1 cellular context compared by ENCODE assay signal in the genomic region with DNA sequence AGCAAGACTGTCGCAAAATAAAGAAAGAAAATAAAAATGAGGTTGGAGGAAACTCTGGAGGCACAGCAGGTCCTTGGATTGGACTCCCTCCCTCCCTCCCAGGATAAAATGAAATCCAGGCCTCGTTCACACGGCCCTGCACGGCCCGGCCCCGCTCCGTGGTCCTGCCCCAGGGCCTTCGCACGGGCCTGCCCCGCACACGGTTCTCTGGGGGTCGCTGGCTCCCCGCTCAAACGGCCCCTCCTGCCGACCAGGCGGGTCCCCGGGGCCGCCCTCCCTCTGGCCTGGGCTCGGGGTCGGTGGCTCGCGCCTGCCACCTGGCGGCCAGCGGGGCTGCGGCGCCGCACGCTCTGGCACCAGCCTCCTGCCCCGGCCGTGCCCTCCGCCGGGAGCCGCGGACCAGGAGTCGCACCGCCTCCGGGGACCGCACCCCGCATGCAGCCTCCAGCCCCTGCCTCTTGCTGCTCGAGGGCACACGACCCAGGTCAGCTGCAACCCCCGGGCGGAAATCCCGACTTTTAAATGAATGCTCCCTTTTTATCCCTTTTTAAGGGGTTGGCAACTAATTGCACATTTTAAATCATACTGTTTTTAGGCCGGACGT.
TF ChIP-seq lines count a peak whose summit lies in the region.

No MANE protein-coding gene starts in this region.

TF ChIP-seq in K562, 482 proteins besides CTCF, POLR2A, EP300 and RAD21 (continued from another document):
- TF ChIP-seq, protein P1, sequence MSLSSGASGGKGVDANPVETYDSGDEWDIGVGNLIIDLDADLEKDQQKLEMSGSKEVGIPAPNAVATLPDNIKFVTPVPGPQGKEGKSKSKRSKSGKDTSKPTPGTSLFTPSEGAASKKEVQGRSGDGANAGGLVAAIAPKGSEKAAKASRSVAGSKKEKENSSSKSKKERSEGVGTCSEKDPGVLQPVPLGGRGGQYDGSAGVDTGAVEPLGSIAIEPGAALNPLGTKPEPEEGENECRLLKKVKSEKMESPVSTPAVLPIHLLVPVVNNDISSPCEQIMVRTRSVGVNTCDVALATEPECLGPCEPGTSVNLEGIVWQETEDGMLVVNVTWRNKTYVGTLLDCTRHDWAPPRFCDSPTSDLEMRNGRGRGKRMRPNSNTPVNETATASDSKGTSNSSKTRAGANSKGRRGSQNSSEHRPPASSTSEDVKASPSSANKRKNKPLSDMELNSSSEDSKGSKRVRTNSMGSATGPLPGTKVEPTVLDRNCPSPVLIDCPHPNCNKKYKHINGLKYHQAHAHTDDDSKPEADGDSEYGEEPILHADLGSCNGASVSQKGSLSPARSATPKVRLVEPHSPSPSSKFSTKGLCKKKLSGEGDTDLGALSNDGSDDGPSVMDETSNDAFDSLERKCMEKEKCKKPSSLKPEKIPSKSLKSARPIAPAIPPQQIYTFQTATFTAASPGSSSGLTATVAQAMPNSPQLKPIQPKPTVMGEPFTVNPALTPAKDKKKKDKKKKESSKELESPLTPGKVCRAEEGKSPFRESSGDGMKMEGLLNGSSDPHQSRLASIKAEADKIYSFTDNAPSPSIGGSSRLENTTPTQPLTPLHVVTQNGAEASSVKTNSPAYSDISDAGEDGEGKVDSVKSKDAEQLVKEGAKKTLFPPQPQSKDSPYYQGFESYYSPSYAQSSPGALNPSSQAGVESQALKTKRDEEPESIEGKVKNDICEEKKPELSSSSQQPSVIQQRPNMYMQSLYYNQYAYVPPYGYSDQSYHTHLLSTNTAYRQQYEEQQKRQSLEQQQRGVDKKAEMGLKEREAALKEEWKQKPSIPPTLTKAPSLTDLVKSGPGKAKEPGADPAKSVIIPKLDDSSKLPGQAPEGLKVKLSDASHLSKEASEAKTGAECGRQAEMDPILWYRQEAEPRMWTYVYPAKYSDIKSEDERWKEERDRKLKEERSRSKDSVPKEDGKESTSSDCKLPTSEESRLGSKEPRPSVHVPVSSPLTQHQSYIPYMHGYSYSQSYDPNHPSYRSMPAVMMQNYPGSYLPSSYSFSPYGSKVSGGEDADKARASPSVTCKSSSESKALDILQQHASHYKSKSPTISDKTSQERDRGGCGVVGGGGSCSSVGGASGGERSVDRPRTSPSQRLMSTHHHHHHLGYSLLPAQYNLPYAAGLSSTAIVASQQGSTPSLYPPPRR (CRISPR knock-in tag; IDR thresholded peaks at IDR 0.05; ENCODE audit: borderline replicate concordance), result peak; percentile 84; the same call in 1 of the 2 replicates
- peak; percentile 47; the same call in 1 of the 2 replicates for TF ChIP-seq KLF13 (tag; IDR thresholded peaks at IDR 0.05; ENCODE audit: borderline replicate concordance, low read depth)
TF ChIP-seq in K562: peak in this region for 73.
